ENCODE assay signal across 23 cellular contexts in genomic region chrX:18598413-18598812, GRCh38.
"Had no signal": no experiment of that assay in that cellular context is flagged by ENCODE, and none has a peak within 500 bp of the region (broad histone marks: within the 10 kb centered on the region; RNA-seq: fewer than 3 reads in every experiment).

No MANE protein-coding gene starts in this region.

- DNase-seq: activated CD4-positive, alpha-beta T cell treated with anti-CD3 and anti-CD28 coated beads for 48 hours; activated CD4-positive, alpha-beta T cell treated with anti-CD3 and anti-CD28 coated beads, Interleukin-2, amount 50 U/mL, for 48 hours; activated CD8-positive, alpha-beta memory T cell treated with anti-CD3 and anti-CD28 coated beads for 24 hours; activated effector memory CD4-positive, alpha-beta T cell treated with Interleukin-2 at 50 U/mL for 16 hours; activated naive CD4-positive, alpha-beta T cell treated with anti-CD3 and anti-CD28 coated beads for 36 hours; activated naive CD8-positive, alpha-beta T cell treated with anti-CD3 and anti-CD28 coated beads for 36 hours; adrenal gland; brain microvascular endothelial cell; cortex of kidney; effector memory CD8-positive, alpha-beta T cell; erythroblast; foreskin fibroblast; heart left ventricle; left lung; mucosa of descending colon; posterior cingulate gyrus; right lobe of liver; stimulated activated CD4-positive, alpha-beta T cell treated with anti-CD3 and anti-CD28 coated beads, Interleukin-4, amount 100 ng/mL, for 24 hours; trophoblast cell; WERI-Rb-1 had no signal

- ATAC-seq: activated CD4-positive, CD25-positive, alpha-beta regulatory T cell treated with anti-CD3 and anti-CD28 coated beads, Interleukin-2, amount 50 U/mL, for 24 hours; effector memory CD8-positive, alpha-beta T cell; heart left ventricle; left lung; mucosa of descending colon; natural killer cell treated with Interleukin-12 subunit alpha and Interleukin-12 subunit beta and Interleukin-15 and Interleukin-18, amount 100 ng/mL, for 72 hours; right lobe of liver; stimulated activated effector memory CD8-positive, alpha-beta T cell treated with anti-CD3 and anti-CD28 coated beads, Interleukin-12 subunit alpha, Interleukin-12 subunit beta, amount 100 ng/mL, for 72 hours had no signal
